ENCODE assay signal across 8 cellular contexts in the genomic region with DNA sequence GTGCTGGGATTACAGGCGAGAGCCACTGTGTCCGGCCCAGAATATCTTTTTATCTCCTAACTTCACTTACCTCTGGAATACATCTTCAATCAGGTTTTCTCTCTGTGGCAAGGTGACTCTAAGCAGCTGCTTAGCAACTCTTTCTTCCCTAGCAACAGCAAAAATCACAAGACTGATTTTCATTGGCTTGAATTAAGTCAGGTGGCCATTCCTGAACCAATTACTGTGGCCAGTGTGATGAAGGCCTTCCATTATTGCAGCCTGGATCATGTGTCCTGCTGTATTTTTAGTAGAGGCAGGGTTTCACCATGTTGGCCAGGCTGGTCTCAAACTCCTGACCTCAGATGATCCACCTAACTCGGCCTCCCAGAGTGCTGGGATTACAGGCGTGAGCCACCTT. TPM values are rescaled to one million over a fixed set of nuclear protein-coding genes. Genes with fewer than 3 reads are reported as not detected.
DNase-seq lines count a peak whose midpoint lies in the region; ATAC-seq and TF ChIP-seq lines count a peak whose summit lies in the region.

No MANE protein-coding gene starts in this region.

- CTCF ChIA-PET in activated B cell treated with CpG ODN at 0.5 μM for 24 hours (lab: Charles Lee): no interaction called here

- TF ChIP-seq EP300 in tibial nerve (IDR thresholded peaks at IDR 0.05): no peak

- no peaks in the 10 kb centered on the region for H3K4me1 Mint-ChIP-seq in activated B cell treated with CpG ODN at 0.5 μM for 24 hours

- peak; percentile 62 for DNase-seq in NCI-H510A treated with DMSO at 0.1 percent for 48 hours (lab: John Stamatoyannopoulos, UW)
- DNase-seq in NCI-H510A (lab: John Stamatoyannopoulos, UW): no peak
- DNase-seq in NCI-H1694 (lab: John Stamatoyannopoulos, UW): peak; percentile 41
- no peak for DNase-seq in activated B cell treated with CpG ODN at 0.5 μM for 24 hours
- peak; percentile 68 to 72 for DNase-seq in lung microvascular endothelial cell (ENCODE audit: low read depth in 2 of 2)
- DNase-seq in retina: no peak
- DNase-seq in tibial nerve (ENCODE audit: low spot score in 2 of 2): no peak
- DNase-seq in NCI-H2107 (lab: John Stamatoyannopoulos, UW): no peak

- H3K4me3 ChIP-seq in tibial nerve: no peak overlapping the region

- H3K4me3 Mint-ChIP-seq in activated B cell treated with CpG ODN at 0.5 μM for 24 hours: no peak overlapping the region

- no peak overlapping the region for H3K27ac ChIP-seq in tibial nerve

- no peaks in the 10 kb centered on the region for H3K9me3 Mint-ChIP-seq in activated B cell treated with CpG ODN at 0.5 μM for 24 hours

- no peak overlapping the region for H3K27ac Mint-ChIP-seq in activated B cell treated with CpG ODN at 0.5 μM for 24 hours

- WGBS in tibial nerve, 2 donors: 89 to 96% methylated on average over 4 of the region's 4 CpGs

- H3K4me1 ChIP-seq in tibial nerve: peaks cover 0 to 9% (median 4%) of the 10 kb centered on the region in 4 donors

- ATAC-seq in activated B cell treated with CpG ODN at 0.5 μM for 24 hours (ENCODE audit: low read depth): peak; percentile 75

- POLR2A ChIA-PET in activated B cell treated with CpG ODN at 0.5 μM for 24 hours (lab: Charles Lee): interaction anchor here (0.5 to 0.6 kb wide), 2 partner anchors 11 to 18 kb away, joined by 4 read pairs; no protein-coding TSS in a partner anchor

- intact Hi-C loops in activated B cell treated with CpG ODN at 0.5 μM for 24 hours (cut with micrococcal nuclease): no loop called here

- TF ChIP-seq CTCF in activated B cell treated with CpG ODN at 0.5 μM for 24 hours (IDR thresholded peaks at IDR 0.05) (no peak), tibial nerve (IDR thresholded peaks at IDR 0.05) (no peak)

- peaks cover 2% of the 10 kb centered on the region for H3K27me3 Mint-ChIP-seq in activated B cell treated with CpG ODN at 0.5 μM for 24 hours

- H3K27me3 ChIP-seq in tibial nerve: peaks cover 0 to 12% of the 10 kb centered on the region in 2 donors

- peaks cover 35% of the 10 kb centered on the region for H3K36me3 Mint-ChIP-seq in activated B cell treated with CpG ODN at 0.5 μM for 24 hours (ENCODE audit: low read depth)

- H3K9me3 ChIP-seq in tibial nerve: no peaks in the 10 kb centered on the region

- peaks cover 0 to 33% (median 0%) of the 10 kb centered on the region in 3 donors for H3K36me3 ChIP-seq in tibial nerve

- TF ChIP-seq POLR2A in tibial nerve (IDR thresholded peaks at IDR 0.05): no peak

RNA-seq across cellular contexts. Expression of gene LTBP4, which starts 9.0 kb away (rescaled TPM):
- total RNA-seq in activated B cell treated with CpG ODN at 0.5 μM for 24 hours (57.2 and 75.1 TPM in 2 replicates), lung microvascular endothelial cell (13.7 and 54.4 TPM in 2 replicates), tibial nerve (1,000 to 10,000 TPM in 2 of 4 donors, 100 to 1,000 TPM in 2; 851 to 1,504 (median 1,156) TPM)

RNA-seq across cellular contexts. Expression of gene SHKBP1, which starts 15.5 kb away (rescaled TPM):
- total RNA-seq in activated B cell treated with CpG ODN at 0.5 μM for 24 hours: 184 and 213 TPM in 2 replicates
- total RNA-seq in lung microvascular endothelial cell: 25.1 and 28.2 TPM in 2 replicates
- 100 to 1,000 TPM in 1 of 4 donors, 10 to 100 TPM in 3; 40.8 to 129 (median 51.2) TPM for total RNA-seq in tibial nerve

Comparison
In these comparisons a context has a peak if more than half of its experiments do, and no peak if none do; other contexts are left out.
1. DNase-seq: peak in NCI-H510A treated with DMSO at 0.1 percent for 48 hours (single experiment), NCI-H1694 (single experiment) and lung microvascular endothelial cell (2 of 2); none in NCI-H510A (single experiment), activated B cell treated with CpG ODN at 0.5 μM for 24 hours (single experiment), retina (single experiment), tibial nerve (0 of 2) and NCI-H2107 (single experiment).
2. RNA of gene LTBP4, which starts 9.0 kb away (total RNA-seq): 851 to 1,504 TPM in tibial nerve; 57.2 to 75.1 TPM in activated B cell treated with CpG ODN at 0.5 μM for 24 hours and 13.7 to 54.4 TPM in lung microvascular endothelial cell; every median in the first group is over 10 times any median in the second.